Comparison of ENCODE assay signal across 22 cellular contexts in genomic region chr9:25513509-25514033, GRCh38.
"Had no signal": no experiment of that assay in that cellular context is flagged by ENCODE, and none has a peak within 500 bp of the region (broad histone marks: within the 10 kb centered on the region; RNA-seq: fewer than 3 reads in every experiment).

No MANE protein-coding gene starts in this region.

- H3K27me3 ChIP-seq: dorsolateral prefrontal cortex, esophagus squamous epithelium, neutrophil, ovary, stomach, thyroid gland, upper lobe of left lung, uterus had no signal

- ATAC-seq: effector memory CD8-positive, alpha-beta T cell; left colon; left ventricle myocardium superior; mucosa of descending colon; naive thymus-derived CD8-positive, alpha-beta T cell; right cardiac atrium had no signal

- H3K4me1 ChIP-seq: esophagus squamous epithelium, stomach, thyroid gland, upper lobe of left lung, uterus had no signal

- H3K36me3 ChIP-seq: esophagus squamous epithelium, neutrophil, ovary, stomach, thyroid gland, upper lobe of left lung, uterus had no signal

- H3K27ac ChIP-seq: dorsolateral prefrontal cortex, esophagus squamous epithelium, neutrophil, ovary, stomach, thyroid gland, upper lobe of left lung, uterus had no signal

- H3K4me3 ChIP-seq: dorsolateral prefrontal cortex, esophagus squamous epithelium, lung, mucosa of descending colon, ovary, stomach, thyroid gland, upper lobe of left lung, uterus had no signal

- H3K9me3 ChIP-seq: esophagus squamous epithelium, mucosa of descending colon, neutrophil, ovary, stomach, thyroid gland, upper lobe of left lung, uterus had no signal

- DNase-seq: cortex of kidney; dorsolateral prefrontal cortex; effector memory CD8-positive, alpha-beta T cell; esophagus squamous epithelium; foreskin fibroblast; immature natural killer cell; kidney; left colon; left ventricle myocardium superior; mucosa of descending colon; naive thymus-derived CD8-positive, alpha-beta T cell; ovary; right cardiac atrium; small intestine; stimulated activated CD4-positive, alpha-beta T cell treated with anti-CD3 and anti-CD28 coated beads, Interleukin-12 subunit alpha, Interleukin-12 subunit beta, amount 100 ng/mL, for 4 hours; stimulated activated naive CD4-positive, alpha-beta T cell; stomach; thyroid gland; upper lobe of left lung; uterus had no signal
